10 cellular contexts compared by ENCODE assay signal in genomic region chr7:150432915-150433892, GRCh38. TPM values are rescaled to one million over a fixed set of nuclear protein-coding genes. Genes with fewer than 3 reads are reported as not detected.
DNase-seq lines count a peak whose midpoint lies in the region; ATAC-seq, FAIRE-seq and TF ChIP-seq lines count a peak whose summit lies in the region.
"Had no signal": no experiment of that assay in that cellular context is flagged by ENCODE, and none has a peak within 500 bp of the region (broad histone marks: within the 10 kb centered on the region; RNA-seq: fewer than 3 reads in every experiment).

No MANE protein-coding gene starts in this region.

- no peak overlapping the region for H3K9ac ChIP-seq in kidney (ENCODE audit: low read length in 2 of 2)

- H3K36me3 ChIP-seq in mucosa of descending colon (ENCODE audit: low read depth) = no peaks in the 10 kb centered on the region
- H3K36me3 ChIP-seq in small intestine (ENCODE audit: control insufficient read depth in 2 of 2, insufficient read depth in 2 of 2, low read length in 2 of 2) = no peaks in the 10 kb centered on the region
- no peaks in the 10 kb centered on the region for H3K36me3 ChIP-seq in kidney (ENCODE audit: control insufficient read depth in 1 of 2, insufficient read depth in 2 of 2, low read length in 2 of 2)

- H3K27ac ChIP-seq in small intestine (ENCODE audit: low read depth in 1 of 2, low read length in 1 of 2) (peak overlapping the region in 1 of 2 donors; percentile 24), kidney (ENCODE audit: low read depth in 2 of 2, low read length in 2 of 2) (no peak overlapping the region)
- H3K27ac ChIP-seq: VCaP had no signal

- H3K4me3 Mint-ChIP-seq in T-helper 17 cell = peak overlapping the region; percentile 25

- peaks cover 3% of the 10 kb centered on the region for H3K4me1 ChIP-seq in mucosa of descending colon (ENCODE audit: low read depth)
- no peaks in the 10 kb centered on the region for H3K4me1 ChIP-seq in small intestine (ENCODE audit: control insufficient read depth in 2 of 2, insufficient read depth in 1 of 2, low read depth in 1 of 2, low read length in 1 of 2)
- peaks cover 0 to 4% of the 10 kb centered on the region in 2 donors for H3K4me1 ChIP-seq in kidney (ENCODE audit: control insufficient read depth in 1 of 2, insufficient read depth in 1 of 2, low read depth in 1 of 2, low read length in 2 of 2)

- H3K4me1 Mint-ChIP-seq in T-helper 17 cell = peaks cover 5% of the 10 kb centered on the region

- no peaks in the 10 kb centered on the region for H3K36me3 Mint-ChIP-seq in T-helper 17 cell (ENCODE audit: low read depth)

- FAIRE-seq in small intestine (lab: Jason Lieb, UNC) = no peak
- no peak for FAIRE-seq in kidney (lab: Jason Lieb, UNC)

- 60 to 65% (median 64%) methylated on average over 14 of the region's 14 CpGs for WGBS in small intestine, 3 donors

- intact Hi-C loops in mucosa of descending colon (cut with DNase I, micrococcal nuclease) (no loop called here), kidney (cut with DNase I) (no loop called here)

- H3K4me3 ChIP-seq in mucosa of descending colon (no peak overlapping the region), small intestine (ENCODE audit: low read depth in 1 of 2, low read length in 2 of 2) (no peak overlapping the region), kidney (ENCODE audit: low read length in 2 of 2) (no peak overlapping the region)

- DNase-seq in T-helper 17 cell = no peak
- no peak for DNase-seq in mucosa of descending colon
- DNase-seq in small intestine = no peak
- no peak for DNase-seq in stimulated activated CD4-positive, alpha-beta T cell treated with anti-CD3 and anti-CD28 coated beads, Interleukin-4, amount 100 ng/mL, for 1 hour
- no peak for DNase-seq in omental fat pad (ENCODE audit: low spot score)
- DNase-seq in kidney = no peak
- DNase-seq: NCI-H1694 treated with DMSO at 0.1 percent for 48 hours had no signal

- no peak overlapping the region for H3K27ac Mint-ChIP-seq in T-helper 17 cell

- no peaks in the 10 kb centered on the region for H3K27me3 ChIP-seq in small intestine (ENCODE audit: control insufficient read depth in 2 of 2, insufficient read depth in 2 of 2, low read length in 2 of 2)

- ATAC-seq in GM18498 (IDR thresholded peaks at IDR 0.05; ENCODE audit: unreplicated experiment) (peak; percentile 33), GM21381 (IDR thresholded peaks at IDR 0.05; ENCODE audit: unreplicated experiment) (peak; percentile 22), T-helper 17 cell (no peak), mucosa of descending colon (peak; percentile 16), omental fat pad (ENCODE audit: low FRiP score) (no peak)

- peaks cover 12% of the 10 kb centered on the region for H3K27me3 Mint-ChIP-seq in T-helper 17 cell

- no peaks in the 10 kb centered on the region for H3K9me3 ChIP-seq in T-helper 17 cell (ENCODE audit: control insufficient read depth, low read length, poor library complexity, severe bottlenecking)
- H3K9me3 ChIP-seq in mucosa of descending colon = no peaks in the 10 kb centered on the region
- no peaks in the 10 kb centered on the region for H3K9me3 ChIP-seq in small intestine (ENCODE audit: control insufficient read depth, low read depth)
- H3K9me3 ChIP-seq in kidney (ENCODE audit: control insufficient read depth in 1 of 2, low read length in 2 of 2) = no peaks in the 10 kb centered on the region

- no peak for TF ChIP-seq CTCF in mucosa of descending colon (IDR thresholded peaks at IDR 0.05)
- TF ChIP-seq CTCF in omental fat pad (IDR thresholded peaks at IDR 0.05) = no peak
- TF ChIP-seq CTCF in kidney (IDR thresholded peaks at IDR 0.05; ENCODE audit: borderline replicate concordance, extremely low read depth, insufficient read depth) = no peak

RNA-seq across cellular contexts. Expression of gene GIMAP8, which starts 17.2 kb away (rescaled TPM):
- total RNA-seq in T-helper 17 cell (10 to 100 TPM in 1 of 2 donors, 1 to 10 TPM in 1; 8.1 to 12.0 TPM), mucosa of descending colon (1 to 10 TPM; 4.1 to 9.1 (median 5.5) TPM), omental fat pad (10 to 100 TPM in 3 of 4 donors, 1 to 10 TPM in 1; 3.0 to 42.9 (median 14.8) TPM), kidney (24.3 TPM)
- polyA plus RNA-seq in small intestine (10 to 100 TPM in 1 of 3 donors, 1 to 10 TPM in 1, under 1 TPM in 1; 0.67 to 14.0 (median 3.0) TPM), kidney (ENCODE audit: insufficient read depth, low read depth, low replicate concordance) (10.2 TPM)

RNA-seq across cellular contexts. Expression of gene ZNF775, which starts 54.1 kb away (rescaled TPM):
- total RNA-seq in T-helper 17 cell (1 to 10 TPM; 1.4 to 2.1 TPM), mucosa of descending colon (10 to 100 TPM; 10.9 to 11.8 (median 11.3) TPM), omental fat pad (1 to 10 TPM in 3 of 4 donors, under 1 TPM in 1; 0.72 to 4.4 (median 1.4) TPM), kidney (3.7 TPM)
- polyA plus RNA-seq in small intestine (1 to 10 TPM; 1.1 to 3.6 (median 1.3) TPM), kidney (ENCODE audit: insufficient read depth, low read depth, low replicate concordance) (5.2 TPM)

Comparison
In these comparisons a context has a peak if more than half of its experiments do, and no peak if none do; other contexts are left out.
1. ATAC-seq: peak in GM18498 (single experiment), GM21381 (single experiment) and mucosa of descending colon (single experiment); none in T-helper 17 cell (single experiment) and omental fat pad (single experiment).